In the genomic region with DNA sequence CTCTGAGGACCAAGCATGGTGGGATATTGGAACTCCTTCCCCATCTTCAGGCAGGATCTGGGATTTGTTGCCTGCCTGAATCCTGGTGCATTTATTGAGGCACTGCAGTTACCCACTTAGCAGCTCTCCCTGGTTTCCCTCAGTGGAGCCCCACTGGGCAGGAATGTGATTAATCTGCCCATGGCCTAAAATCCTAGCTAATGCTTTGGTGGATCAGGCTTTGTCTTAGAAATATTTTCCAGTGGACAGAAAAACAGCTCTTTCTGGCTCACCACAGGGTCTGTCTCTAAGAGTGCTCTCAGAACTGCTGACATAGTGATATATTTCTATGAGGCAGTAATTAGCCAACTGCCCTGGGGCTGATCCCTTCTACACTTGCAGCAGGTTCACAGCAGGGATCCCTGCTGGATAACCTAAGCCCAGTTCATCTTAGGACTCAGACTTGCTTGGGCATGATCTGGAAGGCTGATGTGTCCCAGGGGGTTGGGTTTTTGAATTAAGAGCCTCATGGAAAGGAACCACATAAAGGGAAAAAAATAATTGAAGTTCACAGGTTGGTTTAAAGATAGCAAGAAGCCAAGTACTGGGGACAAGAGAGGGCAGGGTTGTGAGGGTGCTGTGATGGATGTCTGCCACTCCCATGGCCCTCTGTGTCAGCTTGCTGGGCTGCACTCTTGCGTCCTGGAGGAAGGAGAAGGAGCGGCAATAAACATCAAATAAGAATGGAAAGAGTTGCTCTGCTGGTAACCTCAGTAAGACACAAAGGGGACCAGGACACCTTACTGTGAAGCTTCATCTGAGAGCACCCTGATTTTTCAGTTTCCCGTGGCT, we compare ENCODE assay signal across 1 cellular context.
A peak's percentile ranks its signal among the peaks of the same experiment; 100 is the strongest.
TF ChIP-seq lines count a peak whose summit lies in the region.

No MANE protein-coding gene starts in this region.

TF ChIP-seq in HEK293, 187 proteins besides CTCF, POLR2A, EP300 and RAD21 (continued from another document and continues in another):
- TF ChIP-seq, protein P1, sequence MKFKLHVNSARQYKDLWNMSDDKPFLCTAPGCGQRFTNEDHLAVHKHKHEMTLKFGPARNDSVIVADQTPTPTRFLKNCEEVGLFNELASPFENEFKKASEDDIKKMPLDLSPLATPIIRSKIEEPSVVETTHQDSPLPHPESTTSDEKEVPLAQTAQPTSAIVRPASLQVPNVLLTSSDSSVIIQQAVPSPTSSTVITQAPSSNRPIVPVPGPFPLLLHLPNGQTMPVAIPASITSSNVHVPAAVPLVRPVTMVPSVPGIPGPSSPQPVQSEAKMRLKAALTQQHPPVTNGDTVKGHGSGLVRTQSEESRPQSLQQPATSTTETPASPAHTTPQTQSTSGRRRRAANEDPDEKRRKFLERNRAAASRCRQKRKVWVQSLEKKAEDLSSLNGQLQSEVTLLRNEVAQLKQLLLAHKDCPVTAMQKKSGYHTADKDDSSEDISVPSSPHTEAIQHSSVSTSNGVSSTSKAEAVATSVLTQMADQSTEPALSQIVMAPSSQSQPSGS (tag by site-specific recombination; IDR thresholded peaks at IDR 0.05; ENCODE audit: low read depth) = peak; percentile 46
- TF ChIP-seq ZNF112 (tag by site-specific recombination; IDR thresholded peaks at IDR 0.05) (no peak), ZBTB26 (tag by site-specific recombination; optimal IDR thresholded peaks at IDR 0.05) (no peak), ZNF701 (tag by site-specific recombination; IDR thresholded peaks at IDR 0.05) (no peak), ELK4 (IDR thresholded peaks at IDR 0.05; ENCODE audit: borderline replicate concordance, low read depth, low read length) (no peak), ZNF114 (tag by site-specific recombination; IDR thresholded peaks at IDR 0.05) (no peak), ZBTB48 (tag by site-specific recombination; IDR thresholded peaks at IDR 0.05) (peak; percentile 71), ZSCAN30 (tag by site-specific recombination; IDR thresholded peaks at IDR 0.05) (peak; percentile 88), ZNF155 (tag by site-specific recombination; IDR thresholded peaks at IDR 0.05) (no peak), ZNF514 (tag by site-specific recombination; IDR thresholded peaks at IDR 0.05) (no peak), ZBTB8A (tag by site-specific recombination; IDR thresholded peaks at IDR 0.05) (peak; percentile 94), ZNF239 (tag by site-specific recombination; IDR thresholded peaks at IDR 0.05) (no peak), HOXD13 (CRISPR knock-in tag; IDR thresholded peaks at IDR 0.05; ENCODE audit: borderline replicate concordance) (no peak), ZNF366 (tag by site-specific recombination; conservative IDR thresholded peaks at IDR 0.05) (peak; percentile 93), IKZF3 (tag by site-specific recombination; IDR thresholded peaks at IDR 0.05) (peak; percentile 95), WT1 (tag by site-specific recombination; IDR thresholded peaks at IDR 0.05) (peak; percentile 73), ZNF600 (tag by site-specific recombination; IDR thresholded peaks at IDR 0.05) (peak; percentile 89), PRDM4 (tag by site-specific recombination; IDR thresholded peaks at IDR 0.05) (peak; percentile 85), ZBTB21 (tag by site-specific recombination; IDR thresholded peaks at IDR 0.05) (peak; percentile 49; the same call in 1 of the 2 replicates), ZNF707 (tag by site-specific recombination; IDR thresholded peaks at IDR 0.05) (no peak), SALL2 (tag by site-specific recombination; IDR thresholded peaks at IDR 0.05; ENCODE audit: borderline replicate concordance) (no peak), ZNF404 (tag by site-specific recombination; IDR thresholded peaks at IDR 0.05) (no peak), ZNF140 (tag by site-specific recombination; IDR thresholded peaks at IDR 0.05) (no peak), ZFP3 (tag by site-specific recombination; IDR thresholded peaks at IDR 0.05; ENCODE audit: low read depth) (no peak), ZNF768 (tag by site-specific recombination; IDR thresholded peaks at IDR 0.05) (no peak), ZNF785 (tag by site-specific recombination; IDR thresholded peaks at IDR 0.05) (no peak), ZNF654 (tag by site-specific recombination; IDR thresholded peaks at IDR 0.05; ENCODE audit: low read depth) (no peak), ZNF10 (tag by site-specific recombination; IDR thresholded peaks at IDR 0.05) (no peak), SP2 (tag by site-specific recombination; IDR thresholded peaks at IDR 0.05) (no peak)
- TF ChIP-seq, protein P2, sequence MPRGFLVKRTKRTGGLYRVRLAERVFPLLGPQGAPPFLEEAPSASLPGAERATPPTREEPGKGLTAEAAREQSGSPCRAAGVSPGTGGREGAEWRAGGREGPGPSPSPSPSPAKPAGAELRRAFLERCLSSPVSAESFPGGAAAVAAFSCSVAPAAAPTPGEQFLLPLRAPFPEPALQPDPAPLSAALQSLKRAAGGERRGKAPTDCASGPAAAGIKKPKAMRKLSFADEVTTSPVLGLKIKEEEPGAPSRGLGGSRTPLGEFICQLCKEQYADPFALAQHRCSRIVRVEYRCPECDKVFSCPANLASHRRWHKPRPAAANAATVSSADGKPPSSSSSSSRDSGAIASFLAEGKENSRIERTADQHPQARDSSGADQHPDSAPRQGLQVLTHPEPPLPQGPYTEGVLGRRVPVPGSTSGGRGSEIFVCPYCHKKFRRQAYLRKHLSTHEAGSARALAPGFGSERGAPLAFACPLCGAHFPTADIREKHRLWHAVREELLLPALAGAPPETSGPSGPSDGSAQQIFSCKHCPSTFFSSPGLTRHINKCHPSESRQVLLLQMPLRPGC (tag by site-specific recombination; IDR thresholded peaks at IDR 0.05) = peak; percentile 77; the same call in 1 of the 2 replicates
- TF ChIP-seq, protein P3, sequence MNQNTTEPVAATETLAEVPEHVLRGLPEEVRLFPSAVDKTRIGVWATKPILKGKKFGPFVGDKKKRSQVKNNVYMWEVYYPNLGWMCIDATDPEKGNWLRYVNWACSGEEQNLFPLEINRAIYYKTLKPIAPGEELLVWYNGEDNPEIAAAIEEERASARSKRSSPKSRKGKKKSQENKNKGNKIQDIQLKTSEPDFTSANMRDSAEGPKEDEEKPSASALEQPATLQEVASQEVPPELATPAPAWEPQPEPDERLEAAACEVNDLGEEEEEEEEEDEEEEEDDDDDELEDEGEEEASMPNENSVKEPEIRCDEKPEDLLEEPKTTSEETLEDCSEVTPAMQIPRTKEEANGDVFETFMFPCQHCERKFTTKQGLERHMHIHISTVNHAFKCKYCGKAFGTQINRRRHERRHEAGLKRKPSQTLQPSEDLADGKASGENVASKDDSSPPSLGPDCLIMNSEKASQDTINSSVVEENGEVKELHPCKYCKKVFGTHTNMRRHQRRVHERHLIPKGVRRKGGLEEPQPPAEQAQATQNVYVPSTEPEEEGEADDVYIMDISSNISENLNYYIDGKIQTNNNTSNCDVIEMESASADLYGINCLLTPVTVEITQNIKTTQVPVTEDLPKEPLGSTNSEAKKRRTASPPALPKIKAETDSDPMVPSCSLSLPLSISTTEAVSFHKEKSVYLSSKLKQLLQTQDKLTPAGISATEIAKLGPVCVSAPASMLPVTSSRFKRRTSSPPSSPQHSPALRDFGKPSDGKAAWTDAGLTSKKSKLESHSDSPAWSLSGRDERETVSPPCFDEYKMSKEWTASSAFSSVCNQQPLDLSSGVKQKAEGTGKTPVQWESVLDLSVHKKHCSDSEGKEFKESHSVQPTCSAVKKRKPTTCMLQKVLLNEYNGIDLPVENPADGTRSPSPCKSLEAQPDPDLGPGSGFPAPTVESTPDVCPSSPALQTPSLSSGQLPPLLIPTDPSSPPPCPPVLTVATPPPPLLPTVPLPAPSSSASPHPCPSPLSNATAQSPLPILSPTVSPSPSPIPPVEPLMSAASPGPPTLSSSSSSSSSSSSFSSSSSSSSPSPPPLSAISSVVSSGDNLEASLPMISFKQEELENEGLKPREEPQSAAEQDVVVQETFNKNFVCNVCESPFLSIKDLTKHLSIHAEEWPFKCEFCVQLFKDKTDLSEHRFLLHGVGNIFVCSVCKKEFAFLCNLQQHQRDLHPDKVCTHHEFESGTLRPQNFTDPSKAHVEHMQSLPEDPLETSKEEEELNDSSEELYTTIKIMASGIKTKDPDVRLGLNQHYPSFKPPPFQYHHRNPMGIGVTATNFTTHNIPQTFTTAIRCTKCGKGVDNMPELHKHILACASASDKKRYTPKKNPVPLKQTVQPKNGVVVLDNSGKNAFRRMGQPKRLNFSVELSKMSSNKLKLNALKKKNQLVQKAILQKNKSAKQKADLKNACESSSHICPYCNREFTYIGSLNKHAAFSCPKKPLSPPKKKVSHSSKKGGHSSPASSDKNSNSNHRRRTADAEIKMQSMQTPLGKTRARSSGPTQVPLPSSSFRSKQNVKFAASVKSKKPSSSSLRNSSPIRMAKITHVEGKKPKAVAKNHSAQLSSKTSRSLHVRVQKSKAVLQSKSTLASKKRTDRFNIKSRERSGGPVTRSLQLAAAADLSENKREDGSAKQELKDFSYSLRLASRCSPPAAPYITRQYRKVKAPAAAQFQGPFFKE (tag by site-specific recombination; IDR thresholded peaks at IDR 0.05; ENCODE audit: borderline replicate concordance) = no peak
- TF ChIP-seq, protein P4, sequence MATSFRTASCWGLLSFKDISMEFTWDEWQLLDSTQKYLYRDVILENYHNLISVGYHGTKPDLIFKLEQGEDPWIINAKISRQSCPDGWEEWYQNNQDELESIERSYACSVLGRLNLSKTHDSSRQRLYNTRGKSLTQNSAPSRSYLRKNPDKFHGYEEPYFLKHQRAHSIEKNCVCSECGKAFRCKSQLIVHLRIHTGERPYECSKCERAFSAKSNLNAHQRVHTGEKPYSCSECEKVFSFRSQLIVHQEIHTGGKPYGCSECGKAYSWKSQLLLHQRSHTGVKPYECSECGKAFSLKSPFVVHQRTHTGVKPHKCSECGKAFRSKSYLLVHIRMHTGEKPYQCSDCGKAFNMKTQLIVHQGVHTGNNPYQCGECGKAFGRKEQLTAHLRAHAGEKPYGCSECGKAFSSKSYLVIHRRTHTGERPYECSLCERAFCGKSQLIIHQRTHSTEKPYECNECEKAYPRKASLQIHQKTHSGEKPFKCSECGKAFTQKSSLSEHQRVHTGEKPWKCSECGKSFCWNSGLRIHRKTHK (tag by site-specific recombination; IDR thresholded peaks at IDR 0.05) = no peak
- TF ChIP-seq, protein P5, sequence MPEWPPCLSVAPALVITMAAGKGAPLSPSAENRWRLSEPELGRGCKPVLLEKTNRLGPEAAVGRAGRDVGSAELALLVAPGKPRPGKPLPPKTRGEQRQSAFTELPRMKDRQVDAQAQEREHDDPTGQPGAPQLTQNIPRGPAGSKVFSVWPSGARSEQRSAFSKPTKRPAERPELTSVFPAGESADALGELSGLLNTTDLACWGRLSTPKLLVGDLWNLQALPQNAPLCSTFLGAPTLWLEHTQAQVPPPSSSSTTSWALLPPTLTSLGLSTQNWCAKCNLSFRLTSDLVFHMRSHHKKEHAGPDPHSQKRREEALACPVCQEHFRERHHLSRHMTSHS (tag by site-specific recombination; IDR thresholded peaks at IDR 0.05) = peak; percentile 44
- TF ChIP-seq, protein P6, sequence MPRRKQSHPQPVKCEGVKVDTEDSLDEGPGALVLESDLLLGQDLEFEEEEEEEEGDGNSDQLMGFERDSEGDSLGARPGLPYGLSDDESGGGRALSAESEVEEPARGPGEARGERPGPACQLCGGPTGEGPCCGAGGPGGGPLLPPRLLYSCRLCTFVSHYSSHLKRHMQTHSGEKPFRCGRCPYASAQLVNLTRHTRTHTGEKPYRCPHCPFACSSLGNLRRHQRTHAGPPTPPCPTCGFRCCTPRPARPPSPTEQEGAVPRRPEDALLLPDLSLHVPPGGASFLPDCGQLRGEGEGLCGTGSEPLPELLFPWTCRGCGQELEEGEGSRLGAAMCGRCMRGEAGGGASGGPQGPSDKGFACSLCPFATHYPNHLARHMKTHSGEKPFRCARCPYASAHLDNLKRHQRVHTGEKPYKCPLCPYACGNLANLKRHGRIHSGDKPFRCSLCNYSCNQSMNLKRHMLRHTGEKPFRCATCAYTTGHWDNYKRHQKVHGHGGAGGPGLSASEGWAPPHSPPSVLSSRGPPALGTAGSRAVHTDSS (tag by site-specific recombination; IDR thresholded peaks at IDR 0.05) = 0 out of 2 replicates have a peak, but pooled peaks have one; percentile 34
- TF ChIP-seq, protein P7, sequence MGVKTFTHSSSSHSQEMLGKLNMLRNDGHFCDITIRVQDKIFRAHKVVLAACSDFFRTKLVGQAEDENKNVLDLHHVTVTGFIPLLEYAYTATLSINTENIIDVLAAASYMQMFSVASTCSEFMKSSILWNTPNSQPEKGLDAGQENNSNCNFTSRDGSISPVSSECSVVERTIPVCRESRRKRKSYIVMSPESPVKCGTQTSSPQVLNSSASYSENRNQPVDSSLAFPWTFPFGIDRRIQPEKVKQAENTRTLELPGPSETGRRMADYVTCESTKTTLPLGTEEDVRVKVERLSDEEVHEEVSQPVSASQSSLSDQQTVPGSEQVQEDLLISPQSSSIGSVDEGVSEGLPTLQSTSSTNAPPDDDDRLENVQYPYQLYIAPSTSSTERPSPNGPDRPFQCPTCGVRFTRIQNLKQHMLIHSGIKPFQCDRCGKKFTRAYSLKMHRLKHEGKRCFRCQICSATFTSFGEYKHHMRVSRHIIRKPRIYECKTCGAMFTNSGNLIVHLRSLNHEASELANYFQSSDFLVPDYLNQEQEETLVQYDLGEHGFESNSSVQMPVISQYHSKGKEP (tag by site-specific recombination; IDR thresholded peaks at IDR 0.05) = peak; percentile 96
